In genomic region chr5:154038241-154038603, GRCh38 we compare ENCODE assay signal across 8 cellular contexts. TPM values are rescaled to one million over a fixed set of nuclear protein-coding genes. Genes with fewer than 3 reads are reported as not detected.
DNase-seq lines count a peak whose midpoint lies in the region; ATAC-seq, FAIRE-seq and TF ChIP-seq lines count a peak whose summit lies in the region.

No MANE protein-coding gene starts in this region.

- no peak for DNase-seq in Panc1 (ENCODE audit: low read depth, low spot score)
- no peak for DNase-seq in mammary epithelial cell
- DNase-seq in HepG2 (ENCODE audit: low spot score) = peak; percentile 43
- peak; percentile 62 for DNase-seq in stimulated activated CD8-positive, alpha-beta memory T cell treated with anti-CD3 and anti-CD28 coated beads, Interleukin-4, amount 100 ng/mL, for 48 hours
- no peak for DNase-seq in HuH-7.5 (ENCODE audit: low spot score)

- H3K27ac ChIP-seq in BLaER1 (peak overlapping the region; percentile 64), Panc1 (ENCODE audit: low read length) (peak overlapping the region; percentile 98), mammary epithelial cell (ENCODE audit: insufficient read depth, low read depth, low read length) (peak overlapping the region; percentile 67), HepG2 (ENCODE audit: extremely low read length, insufficient read depth, low read length) (peak overlapping the region; percentile 82)

- peak overlapping the region; percentile 78 for H3K4me3 ChIP-seq in BLaER1
- H3K4me3 ChIP-seq in Panc1 (ENCODE audit: low read depth in 2 of 2, low read length in 2 of 2) = peak overlapping the region; percentile 94 to 99
- H3K4me3 ChIP-seq in mammary epithelial cell (replicated peaks in 1 of 3; ENCODE audit: insufficient read depth in 1 of 3, low read depth in 2 of 3, low read length in 3 of 3) = peak overlapping the region; percentile 81 to 97 (median 94)
- peak overlapping the region; percentile 80 to 96 (median 85) for H3K4me3 ChIP-seq in HepG2 (replicated peaks in 1 of 3; ENCODE audit: insufficient read depth in 1 of 3, low read depth in 2 of 3, low read length in 3 of 3)

- H3K36me3 ChIP-seq in BLaER1 = no peaks in the 10 kb centered on the region
- H3K36me3 ChIP-seq in Panc1 (ENCODE audit: control insufficient read depth, insufficient read depth, low read length) = peaks cover 2% of the 10 kb centered on the region; the same call in 1 of the 2 replicates
- H3K36me3 ChIP-seq in mammary epithelial cell (ENCODE audit: insufficient read depth, low read length) = no peaks in the 10 kb centered on the region
- H3K36me3 ChIP-seq in HepG2 (replicated peaks in 1 of 2; ENCODE audit: control insufficient read depth in 1 of 2, insufficient read depth in 2 of 2, low read length in 2 of 2) = no peaks in the 10 kb centered on the region

- no peak for TF ChIP-seq EP300 in HepG2 (IDR thresholded peaks at IDR 0.05; ENCODE audit: low read depth in 2 of 2, low read length in 2 of 2)
- TF ChIP-seq EP300 in HepG2 (CRISPR knock-in tag; IDR thresholded peaks at IDR 0.05; ENCODE audit: borderline replicate concordance) = no peak

- peak; percentile 64 for ATAC-seq in GM18870 (IDR thresholded peaks at IDR 0.05; ENCODE audit: unreplicated experiment)
- peak; percentile 53 for ATAC-seq in HG03095 (IDR thresholded peaks at IDR 0.05; ENCODE audit: unreplicated experiment)
- ATAC-seq in Panc1 = peak; percentile 64
- peak; percentile 57 for ATAC-seq in HepG2

- POLR2A ChIA-PET in Panc1 (lab: Charles Lee) = no interaction called here
- POLR2A ChIA-PET in HepG2 (lab: Yijun Ruan, JAX) = interaction anchor here (0.7 to 1.8 kb wide), 12 partner anchors 9 to 820 kb away, joined by 3 to 11 read pairs (median 4); partner anchors contain the start of genes CNOT8 and GALNT10

- TF ChIP-seq CTCF in Panc1 (IDR thresholded peaks at IDR 0.05) (no peak), mammary epithelial cell (conservative IDR thresholded peaks at IDR 0.05 in 1 of 2, IDR thresholded peaks at IDR 0.05 in 1 of 2; ENCODE audit: extremely low read depth in 1 of 2, insufficient read depth in 1 of 2, low read depth in 1 of 2, low read length in 2 of 2) (no peak), HepG2 (CRISPR knock-in tag; IDR thresholded peaks at IDR 0.05) (no peak)

- TF ChIP-seq RAD21 in HepG2 (CRISPR knock-in tag; IDR thresholded peaks at IDR 0.05) = no peak

- H3K9me3 ChIP-seq in BLaER1 = no peaks in the 10 kb centered on the region
- H3K9me3 ChIP-seq in Panc1 (ENCODE audit: control insufficient read depth, insufficient read depth, low read depth, low read length) = no peaks in the 10 kb centered on the region
- H3K9me3 ChIP-seq in mammary epithelial cell (replicated peaks; ENCODE audit: insufficient read depth, low read length) = no peaks in the 10 kb centered on the region
- H3K9me3 ChIP-seq in HepG2 (ENCODE audit: low read length) = no peaks in the 10 kb centered on the region

- in situ Hi-C loops in Panc1 (cut with HindIII; ENCODE audit: low pct_unique_long_range_greater_than_20kb, low sequenced_read_pairs) (no loop called here), mammary epithelial cell (cut with MboI; ENCODE audit: low sequenced_read_pairs in 2 of 2) (no loop called here), HepG2 (cut with HindIII; ENCODE audit: extremely low pct_ligation_motif_present, low pct_unique_long_range_greater_than_20kb) (no loop called here)

- H3K79me2 ChIP-seq in mammary epithelial cell (ENCODE audit: insufficient read depth, low read length) (peaks cover 61% of the 10 kb centered on the region), HepG2 (ENCODE audit: insufficient read depth, low read length) (peaks cover 19% of the 10 kb centered on the region)

- H4K20me1 ChIP-seq in BLaER1 = no peaks in the 10 kb centered on the region
- no peaks in the 10 kb centered on the region for H4K20me1 ChIP-seq in mammary epithelial cell (ENCODE audit: insufficient read depth, low read length)
- no peaks in the 10 kb centered on the region for H4K20me1 ChIP-seq in HepG2 (ENCODE audit: insufficient read depth, low read length)

- peaks cover 20% of the 10 kb centered on the region for H3K4me1 ChIP-seq in BLaER1
- H3K4me1 ChIP-seq in Panc1 (ENCODE audit: control insufficient read depth, insufficient read depth, low read length) = peaks cover 13% of the 10 kb centered on the region
- H3K4me1 ChIP-seq in mammary epithelial cell (ENCODE audit: insufficient read depth, low read length) = peaks cover 7% of the 10 kb centered on the region
- H3K4me1 ChIP-seq in HepG2 (ENCODE audit: insufficient read depth, low read length) = peaks cover 31% of the 10 kb centered on the region

- H2AFZ ChIP-seq in mammary epithelial cell (ENCODE audit: low read depth, low read length) (peak overlapping the region; percentile 99), HepG2 (ENCODE audit: low read length) (peak overlapping the region; percentile 99)

- H3K27me3 ChIP-seq in BLaER1 (no peaks in the 10 kb centered on the region), Panc1 (ENCODE audit: control insufficient read depth, insufficient read depth, low read length) (no peaks in the 10 kb centered on the region), mammary epithelial cell (ENCODE audit: insufficient read depth, low read length) (no peaks in the 10 kb centered on the region), HepG2 (ENCODE audit: control insufficient read depth in 1 of 2, insufficient read depth in 2 of 2, low read length in 2 of 2) (no peaks in the 10 kb centered on the region; a peak in 1 of 5 replicates)

- under 1% methylated on average over 13 of the region's 13 CpGs for WGBS in mammary epithelial cell (ENCODE audit: low coverage, missing lambda C conversion rate)
- WGBS in HepG2 (ENCODE audit: low lambda C conversion rate) = under 1% methylated on average over 12 of the region's 13 CpGs

- no peak for FAIRE-seq in HepG2 (lab: Jason Lieb, UNC)

- no peak for TF ChIP-seq POLR2A in HepG2 (IDR thresholded peaks at IDR 0.05; ENCODE audit: insufficient read depth in 1 of 2, low read depth in 2 of 2, low read length in 2 of 2)

- CTCF ChIA-PET in Panc1 (lab: Charles Lee) = no interaction called here
- CTCF ChIA-PET in mammary epithelial cell (lab: Charles Lee; ENCODE audit: low non-redundant PET) = no interaction called here
- CTCF ChIA-PET in HepG2 (lab: Yijun Ruan, JAX; ENCODE audit: low intra/inter-chr PET ratio, low total read pairs) = no interaction called here

- intact Hi-C loops in Panc1 (cut with micrococcal nuclease; ENCODE audit: unreplicated experiment) (no loop called here), mammary epithelial cell (cut with micrococcal nuclease) (loop anchor here (2.0 kb wide), 1 partner anchor 63 kb away; no protein-coding TSS in a partner anchor), HepG2 (cut with micrococcal nuclease; ENCODE audit: unreplicated experiment) (no loop called here)

- H3K9ac ChIP-seq in BLaER1 (peak overlapping the region; percentile 78), mammary epithelial cell (ENCODE audit: insufficient read depth, low read length) (peak overlapping the region; percentile 73), HepG2 (ENCODE audit: insufficient read depth, low read depth, low read length) (peak overlapping the region; percentile 82)

- H3K4me2 ChIP-seq in BLaER1 (peak overlapping the region; percentile 82), mammary epithelial cell (ENCODE audit: insufficient read depth, low read depth, low read length) (peak overlapping the region; percentile 95), HepG2 (ENCODE audit: low read depth, low read length) (peak overlapping the region; percentile 79)

- BruUV-seq in Panc1 (replicated peaks; lab: Mats Ljungman, UMichigan) (TSS peak; percentile 95), mammary epithelial cell (replicated peaks; lab: Mats Ljungman, UMichigan) (no TSS peak), HepG2 (replicated peaks; lab: Mats Ljungman, UMichigan) (TSS peak; percentile 85)

- dilution Hi-C loops in mammary epithelial cell (cut with HindIII; ENCODE audit: low sequenced_read_pairs) = loop anchor here (5.0 kb wide), 1 partner anchor 46 kb away; no protein-coding TSS in a partner anchor

RNA-seq across cellular contexts. Expression of gene FAM114A2, which starts 0.5 kb away (rescaled TPM):
- total RNA-seq in Panc1 (2021; ENCODE audit: unreplicated experiment) (20.7 TPM), mammary epithelial cell (10 to 100 TPM; 23.5 to 25.2 TPM), HepG2 (2016; rRNA removed; fragmentation: Illumina TruSeq; extraction: Trizol) (11.4 and 17.4 TPM in 2 replicates)
- polyA plus RNA-seq in Panc1 (2012; ENCODE audit: insufficient read length) = 11.4 TPM
- polyA plus RNA-seq in mammary epithelial cell (11.6 TPM), HepG2 (2011; rRNA removed) (4.8 and 6.9 TPM in 2 replicates)
- 5.9 TPM for polyA minus RNA-seq in mammary epithelial cell
- total RNA-seq in HepG2 (2016; cell fraction: cytosol; rRNA removed; fragmentation: Illumina TruSeq; extraction: Trizol; ENCODE audit: low read depth) = 37.9 and 43.5 TPM in 2 replicates
- total RNA-seq in HepG2 (2016; cell fraction: insoluble cytoplasmic fraction; rRNA removed; fragmentation: Illumina TruSeq; extraction: Trizol) = 13.7 and 19.1 TPM in 2 replicates
- 12.0 and 12.7 TPM in 2 replicates for total RNA-seq in HepG2 (2016; cell fraction: membrane; rRNA removed; fragmentation: Illumina TruSeq; extraction: Trizol)
- 10.9 and 11.5 TPM in 2 replicates for total RNA-seq in HepG2 (2016; cell fraction: nucleus; rRNA removed; fragmentation: Illumina TruSeq; extraction: Trizol)
- 2.8 and 4.0 TPM in 2 replicates for polyA plus RNA-seq in HepG2 (2011; cell fraction: cytosol; rRNA removed)
- polyA plus RNA-seq in HepG2 (2011; cell fraction: nucleus; rRNA removed) = 5.4 and 6.8 TPM in 2 replicates
- 6.4 and 6.9 TPM in 2 replicates for polyA plus RNA-seq in HepG2 (2012)
- 2.1 and 3.2 TPM in 2 replicates for polyA plus RNA-seq in HepG2 (2016; cell fraction: cytosol; fragmentation: Illumina TruSeq; extraction: Trizol; ENCODE audit: low read depth)
- 13.0 and 14.4 TPM in 2 replicates for polyA plus RNA-seq in HepG2 (2016; cell fraction: insoluble cytoplasmic fraction; fragmentation: Illumina TruSeq; extraction: Trizol; ENCODE audit: low read depth)
- polyA plus RNA-seq in HepG2 (2016; cell fraction: membrane; fragmentation: Illumina TruSeq; extraction: Trizol; ENCODE audit: low read depth) = 2.0 and 2.5 TPM in 2 replicates
- polyA plus RNA-seq in HepG2 (2016; cell fraction: nucleus; fragmentation: Illumina TruSeq; extraction: Trizol; ENCODE audit: insufficient read depth, low read depth) = 10.6 and 11.0 TPM in 2 replicates
- 7.4 and 10.9 TPM in 2 replicates for polyA minus RNA-seq in HepG2 (2011; rRNA and poly(A)+ RNA removed; ENCODE audit: low replicate concordance)
- 7.2 and 8.1 TPM in 2 replicates for polyA minus RNA-seq in HepG2 (2011; cell fraction: cytosol; rRNA and poly(A)+ RNA removed)
- 15.3 and 18.9 TPM in 2 replicates for polyA minus RNA-seq in HepG2 (2011; cell fraction: nucleus; rRNA and poly(A)+ RNA removed)

RNA-seq across cellular contexts. Expression of gene MFAP3, which starts 0.5 kb away (rescaled TPM):
- 24.2 TPM for total RNA-seq in Panc1 (2021; ENCODE audit: unreplicated experiment)
- 11.6 TPM for polyA plus RNA-seq in Panc1 (2012; ENCODE audit: insufficient read length)
- total RNA-seq in mammary epithelial cell = 100 to 1,000 TPM in 1 of 2 donors, 10 to 100 TPM in 1; 32.4 to 118 TPM
- 34.8 TPM for polyA plus RNA-seq in mammary epithelial cell
- 38.5 TPM for polyA minus RNA-seq in mammary epithelial cell
- total RNA-seq in HepG2 (2016; rRNA removed; fragmentation: Illumina TruSeq; extraction: Trizol) = 23.7 and 28.3 TPM in 2 replicates
- total RNA-seq in HepG2 (2016; cell fraction: cytosol; rRNA removed; fragmentation: Illumina TruSeq; extraction: Trizol; ENCODE audit: low read depth) = 4.1 and 4.8 TPM in 2 replicates
- total RNA-seq in HepG2 (2016; cell fraction: insoluble cytoplasmic fraction; rRNA removed; fragmentation: Illumina TruSeq; extraction: Trizol) = 22.8 and 28.6 TPM in 2 replicates
- 10.2 and 11.6 TPM in 2 replicates for total RNA-seq in HepG2 (2016; cell fraction: membrane; rRNA removed; fragmentation: Illumina TruSeq; extraction: Trizol)
- total RNA-seq in HepG2 (2016; cell fraction: nucleus; rRNA removed; fragmentation: Illumina TruSeq; extraction: Trizol) = 40.4 and 41.7 TPM in 2 replicates
- 12.1 and 15.0 TPM in 2 replicates for polyA plus RNA-seq in HepG2 (2011; rRNA removed)
- polyA plus RNA-seq in HepG2 (2011; cell fraction: cytosol; rRNA removed) = 7.6 and 11.8 TPM in 2 replicates
- polyA plus RNA-seq in HepG2 (2011; cell fraction: nucleus; rRNA removed) = 7.7 and 11.7 TPM in 2 replicates
- 13.2 and 17.6 TPM in 2 replicates for polyA plus RNA-seq in HepG2 (2012)
- polyA plus RNA-seq in HepG2 (2016; cell fraction: cytosol; fragmentation: Illumina TruSeq; extraction: Trizol; ENCODE audit: low read depth) = 0.60 and 0.97 TPM in 2 replicates
- 8.7 and 8.8 TPM in 2 replicates for polyA plus RNA-seq in HepG2 (2016; cell fraction: insoluble cytoplasmic fraction; fragmentation: Illumina TruSeq; extraction: Trizol; ENCODE audit: low read depth)
- polyA plus RNA-seq in HepG2 (2016; cell fraction: membrane; fragmentation: Illumina TruSeq; extraction: Trizol; ENCODE audit: low read depth) = 1.9 and 2.0 TPM in 2 replicates
- 14.7 and 15.0 TPM in 2 replicates for polyA plus RNA-seq in HepG2 (2016; cell fraction: nucleus; fragmentation: Illumina TruSeq; extraction: Trizol; ENCODE audit: insufficient read depth, low read depth)
- 50.5 and 94.9 TPM in 2 replicates for polyA minus RNA-seq in HepG2 (2011; rRNA and poly(A)+ RNA removed; ENCODE audit: low replicate concordance)
- 28.2 and 37.9 TPM in 2 replicates for polyA minus RNA-seq in HepG2 (2011; cell fraction: cytosol; rRNA and poly(A)+ RNA removed)
- polyA minus RNA-seq in HepG2 (2011; cell fraction: nucleus; rRNA and poly(A)+ RNA removed) = 38.4 and 56.7 TPM in 2 replicates

Comparison
In these comparisons a context has a peak if more than half of its experiments do, and no peak if none do; other contexts are left out.
1. DNase-seq: peak in HepG2 (single experiment) and stimulated activated CD8-positive, alpha-beta memory T cell treated with anti-CD3 and anti-CD28 coated beads, Interleukin-4, amount 100 ng/mL, for 48 hours (single experiment); none in Panc1 (single experiment), mammary epithelial cell (single experiment) and HuH-7.5 (single experiment).
2. Peak in every context shown above with its lines, with median percentiles within 50 percentile points of each other: H3K27ac ChIP-seq, H3K4me2 ChIP-seq, H3K4me3 ChIP-seq, H3K9ac ChIP-seq and ATAC-seq.